1 cellular context compared by ENCODE assay signal in genomic region chr9:127422787-127423186, GRCh38.
TF ChIP-seq lines count a peak whose summit lies in the region.

No MANE protein-coding gene starts in this region.

TF ChIP-seq in GM23338, 12 proteins besides CTCF, POLR2A, EP300 and RAD21 (continued from another document):
- TF ChIP-seq REST (IDR thresholded peaks at IDR 0.05; ENCODE audit: unreplicated experiment): no peak
- no peak for TF ChIP-seq CREB1 (CRISPR knock-in tag; IDR thresholded peaks at IDR 0.05; ENCODE audit: low read depth)
- TF ChIP-seq NANOG (IDR thresholded peaks at IDR 0.05; ENCODE audit: borderline replicate concordance): no peak
- no peak for TF ChIP-seq POLR2AphosphoS5 (IDR thresholded peaks at IDR 0.05; ENCODE audit: low read depth)
- no peak for TF ChIP-seq ZNF331 (CRISPR knock-in tag; IDR thresholded peaks at IDR 0.05; ENCODE audit: low read depth)
- no peak for TF ChIP-seq JUNB (IDR thresholded peaks at IDR 0.05; ENCODE audit: unreplicated experiment)
